In the genomic region with DNA sequence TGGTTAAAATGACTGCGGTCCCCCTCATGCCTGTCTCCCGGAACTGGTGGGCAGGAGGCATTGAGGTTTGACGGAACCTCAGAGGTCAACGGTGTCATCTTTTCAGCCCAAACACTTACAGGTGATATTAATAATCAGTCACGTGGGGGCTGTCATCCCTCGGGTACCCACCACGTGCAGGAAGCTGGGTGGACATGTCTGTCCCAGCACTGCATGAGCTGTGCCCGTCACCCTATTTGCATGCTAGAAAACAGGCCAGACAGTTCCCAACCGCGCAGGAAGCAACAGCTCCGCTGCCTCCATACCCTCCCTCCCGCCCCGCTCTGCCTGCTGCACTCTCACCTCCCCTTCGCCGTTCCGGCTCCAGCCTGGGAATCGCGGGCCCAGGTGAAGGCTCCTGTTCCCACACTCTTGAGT, we compare ENCODE assay signal across 8 cellular contexts.
DNase-seq lines count a peak whose midpoint lies in the region; ATAC-seq lines count a peak whose summit lies in the region.

No MANE protein-coding gene starts in this region.

- no peak overlapping the region for H3K27ac ChIP-seq in duodenal mucosa (ENCODE audit: low read depth, low read length)

- peak; percentile 48 for DNase-seq in activated naive CD4-positive, alpha-beta T cell treated with Interleukin-2 at 50 U/mL for 16 hours
- DNase-seq in activated naive CD4-positive, alpha-beta T cell treated with anti-CD3 and anti-CD28 coated beads, Interleukin-2, amount 50 U/mL, for 16 hours = no peak
- peak; percentile 36 for DNase-seq in NCI-H69 (lab: John Stamatoyannopoulos, UW)
- DNase-seq in NCI-H2196 treated with DMSO at 0.1 percent for 48 hours (lab: John Stamatoyannopoulos, UW; ENCODE audit: unreplicated experiment) = no peak
- DNase-seq in Ammon's horn (ENCODE audit: low spot score) = no peak
- no peak for DNase-seq in inferior parietal cortex (ENCODE audit: extremely low spot score)

- peak overlapping the region; percentile 48 to 70 for H3K4me3 ChIP-seq in duodenal mucosa (ENCODE audit: low read depth in 1 of 2, low read length in 2 of 2)

- no peaks in the 10 kb centered on the region for H3K9me3 Mint-ChIP-seq in stimulated activated memory B cell treated with anti-CD40 and anti-IgM and Interleukin-4, amounts not matched to agents 10 μg/mL and 1 μg/mL and 100 μg/mL, for 72 hours

- no peaks in the 10 kb centered on the region for H3K9me3 ChIP-seq in duodenal mucosa (ENCODE audit: control insufficient read depth in 1 of 2, low read length in 2 of 2)

- peak overlapping the region; percentile 91 for H3K4me3 Mint-ChIP-seq in stimulated activated memory B cell treated with anti-CD40 and anti-IgM and Interleukin-4, amounts not matched to agents 10 μg/mL and 1 μg/mL and 100 μg/mL, for 72 hours

- peaks cover 8 to 13% of the 10 kb centered on the region in 2 donors for H3K36me3 ChIP-seq in duodenal mucosa (ENCODE audit: control insufficient read depth in 1 of 2, insufficient read depth in 2 of 2, low read length in 2 of 2)

- peak overlapping the region; percentile 95 for H3K27ac Mint-ChIP-seq in stimulated activated memory B cell treated with anti-CD40 and anti-IgM and Interleukin-4, amounts not matched to agents 10 μg/mL and 1 μg/mL and 100 μg/mL, for 72 hours

- peaks cover 42% of the 10 kb centered on the region for H3K4me1 Mint-ChIP-seq in stimulated activated memory B cell treated with anti-CD40 and anti-IgM and Interleukin-4, amounts not matched to agents 10 μg/mL and 1 μg/mL and 100 μg/mL, for 72 hours

- H3K27me3 ChIP-seq in duodenal mucosa (ENCODE audit: control insufficient read depth in 1 of 2, insufficient read depth in 2 of 2, low read length in 2 of 2) = peaks cover 22 to 26% of the 10 kb centered on the region in 2 donors

- H3K9ac ChIP-seq in duodenal mucosa (ENCODE audit: low read depth in 1 of 2, low read length in 2 of 2) = peak overlapping the region in 1 of 2 donors; percentile 54

- peaks cover 26% of the 10 kb centered on the region for H3K36me3 Mint-ChIP-seq in stimulated activated memory B cell treated with anti-CD40 and anti-IgM and Interleukin-4, amounts not matched to agents 10 μg/mL and 1 μg/mL and 100 μg/mL, for 72 hours

- ATAC-seq in stimulated activated memory B cell treated with anti-CD40 and anti-IgM and Interleukin-4, amounts not matched to agents 10 μg/mL and 1 μg/mL and 100 μg/mL, for 72 hours = peak; percentile 84

- H3K27me3 Mint-ChIP-seq in stimulated activated memory B cell treated with anti-CD40 and anti-IgM and Interleukin-4, amounts not matched to agents 10 μg/mL and 1 μg/mL and 100 μg/mL, for 72 hours = no peaks in the 10 kb centered on the region

- H3K4me1 ChIP-seq in duodenal mucosa (ENCODE audit: control insufficient read depth in 1 of 2, insufficient read depth in 2 of 2, low read length in 2 of 2) = peaks cover 26 to 29% of the 10 kb centered on the region in 2 donors

Comparison
In these comparisons a context has a peak if more than half of its experiments do, and no peak if none do; other contexts are left out.
1. DNase-seq: peak in activated naive CD4-positive, alpha-beta T cell treated with Interleukin-2 at 50 U/mL for 16 hours (single experiment) and NCI-H69 (single experiment); none in activated naive CD4-positive, alpha-beta T cell treated with anti-CD3 and anti-CD28 coated beads, Interleukin-2, amount 50 U/mL, for 16 hours (single experiment), NCI-H2196 treated with DMSO at 0.1 percent for 48 hours (single experiment), Ammon's horn (single experiment) and inferior parietal cortex (single experiment).